ENCODE assay signal across 1 cellular context in the genomic region with DNA sequence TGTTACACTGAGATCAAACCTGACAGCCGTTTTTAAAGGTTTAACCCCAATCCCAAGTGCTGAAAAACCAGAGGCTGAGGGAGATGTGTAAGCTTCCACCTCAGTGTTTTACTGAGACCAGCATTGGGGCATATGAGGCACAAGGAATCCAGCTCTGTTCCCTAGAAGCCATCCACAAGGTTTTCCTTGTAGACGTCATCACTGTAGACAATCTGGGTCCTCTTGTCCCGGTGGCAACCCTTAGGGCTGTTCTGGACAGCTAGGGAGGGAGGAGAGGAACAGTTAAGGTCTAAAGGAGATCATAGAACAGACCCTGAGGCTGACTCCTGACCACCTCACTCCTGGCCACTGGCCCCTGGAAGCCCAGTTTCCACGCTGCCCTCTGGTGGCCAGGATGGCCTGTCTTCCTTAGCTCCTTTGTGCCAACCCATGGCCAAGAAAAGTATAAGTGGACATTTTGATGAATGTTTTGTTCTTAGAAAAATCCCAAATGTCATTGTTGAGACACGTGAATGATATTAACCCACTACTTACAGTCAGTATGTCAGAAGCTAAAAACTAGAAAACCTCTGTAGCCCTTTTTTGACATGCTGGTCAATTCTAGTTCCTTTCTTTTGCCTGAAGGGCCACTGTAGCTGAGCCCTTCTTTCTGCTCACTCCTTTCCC.
TF ChIP-seq lines count a peak whose summit lies in the region.

No MANE protein-coding gene starts in this region.

TF ChIP-seq in K562, 482 proteins besides CTCF, POLR2A, EP300 and RAD21:
- TF ChIP-seq BRCA1 (IDR thresholded peaks at IDR 0.05): no peak
- no peak for TF ChIP-seq BRCA1 (CRISPR knock-in tag; IDR thresholded peaks at IDR 0.05)
- TF ChIP-seq, protein P1, sequence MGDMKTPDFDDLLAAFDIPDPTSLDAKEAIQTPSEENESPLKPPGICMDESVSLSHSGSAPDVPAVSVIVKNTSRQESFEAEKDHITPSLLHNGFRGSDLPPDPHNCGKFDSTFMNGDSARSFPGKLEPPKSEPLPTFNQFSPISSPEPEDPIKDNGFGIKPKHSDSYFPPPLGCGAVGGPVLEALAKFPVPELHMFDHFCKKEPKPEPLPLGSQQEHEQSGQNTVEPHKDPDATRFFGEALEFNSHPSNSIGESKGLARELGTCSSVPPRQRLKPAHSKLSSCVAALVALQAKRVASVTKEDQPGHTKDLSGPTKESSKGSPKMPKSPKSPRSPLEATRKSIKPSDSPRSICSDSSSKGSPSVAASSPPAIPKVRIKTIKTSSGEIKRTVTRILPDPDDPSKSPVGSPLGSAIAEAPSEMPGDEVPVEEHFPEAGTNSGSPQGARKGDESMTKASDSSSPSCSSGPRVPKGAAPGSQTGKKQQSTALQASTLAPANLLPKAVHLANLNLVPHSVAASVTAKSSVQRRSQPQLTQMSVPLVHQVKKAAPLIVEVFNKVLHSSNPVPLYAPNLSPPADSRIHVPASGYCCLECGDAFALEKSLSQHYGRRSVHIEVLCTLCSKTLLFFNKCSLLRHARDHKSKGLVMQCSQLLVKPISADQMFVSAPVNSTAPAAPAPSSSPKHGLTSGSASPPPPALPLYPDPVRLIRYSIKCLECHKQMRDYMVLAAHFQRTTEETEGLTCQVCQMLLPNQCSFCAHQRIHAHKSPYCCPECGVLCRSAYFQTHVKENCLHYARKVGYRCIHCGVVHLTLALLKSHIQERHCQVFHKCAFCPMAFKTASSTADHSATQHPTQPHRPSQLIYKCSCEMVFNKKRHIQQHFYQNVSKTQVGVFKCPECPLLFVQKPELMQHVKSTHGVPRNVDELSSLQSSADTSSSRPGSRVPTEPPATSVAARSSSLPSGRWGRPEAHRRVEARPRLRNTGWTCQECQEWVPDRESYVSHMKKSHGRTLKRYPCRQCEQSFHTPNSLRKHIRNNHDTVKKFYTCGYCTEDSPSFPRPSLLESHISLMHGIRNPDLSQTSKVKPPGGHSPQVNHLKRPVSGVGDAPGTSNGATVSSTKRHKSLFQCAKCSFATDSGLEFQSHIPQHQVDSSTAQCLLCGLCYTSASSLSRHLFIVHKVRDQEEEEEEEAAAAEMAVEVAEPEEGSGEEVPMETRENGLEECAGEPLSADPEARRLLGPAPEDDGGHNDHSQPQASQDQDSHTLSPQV (IDR thresholded peaks at IDR 0.05): 0 out of 2 replicates have a peak, but pooled peaks have one; percentile 18
- 0 out of 2 replicates have a peak, but pooled peaks have one; percentile 21 for TF ChIP-seq ELF4 (CRISPR knock-in tag; IDR thresholded peaks at IDR 0.05)
- TF ChIP-seq MAFK (IDR thresholded peaks at IDR 0.05; ENCODE audit: low read length): peak; percentile 4; the same call in 1 of the 2 replicates
- no peak for TF ChIP-seq PTTG1 (tag; IDR thresholded peaks at IDR 0.05; ENCODE audit: low read depth)
- 0 out of 2 replicates have a peak, but pooled peaks have one; percentile 43 for TF ChIP-seq RUNX1 (IDR thresholded peaks at IDR 0.05; ENCODE audit: low read depth)
- no peak for TF ChIP-seq ZNF316 (IDR thresholded peaks at IDR 0.05)
- 0 out of 2 replicates have a peak, but pooled peaks have one; percentile 37 for TF ChIP-seq HCFC1 (IDR thresholded peaks at IDR 0.05; ENCODE audit: low read depth, low read length)
- TF ChIP-seq SOX6 (IDR thresholded peaks at IDR 0.05): no peak
- TF ChIP-seq BCL6 (CRISPR knock-in tag; IDR thresholded peaks at IDR 0.05): no peak
- no peak for TF ChIP-seq TFE3 (CRISPR knock-in tag; IDR thresholded peaks at IDR 0.05)
- peak in 1 of 2 experiments; percentile 15; a peak in 1 of 4 replicates for TF ChIP-seq MNT (conservative IDR thresholded peaks at IDR 0.05)
- TF ChIP-seq KLF16 (IDR thresholded peaks at IDR 0.05): peak; percentile 51
- TF ChIP-seq, protein P2, sequence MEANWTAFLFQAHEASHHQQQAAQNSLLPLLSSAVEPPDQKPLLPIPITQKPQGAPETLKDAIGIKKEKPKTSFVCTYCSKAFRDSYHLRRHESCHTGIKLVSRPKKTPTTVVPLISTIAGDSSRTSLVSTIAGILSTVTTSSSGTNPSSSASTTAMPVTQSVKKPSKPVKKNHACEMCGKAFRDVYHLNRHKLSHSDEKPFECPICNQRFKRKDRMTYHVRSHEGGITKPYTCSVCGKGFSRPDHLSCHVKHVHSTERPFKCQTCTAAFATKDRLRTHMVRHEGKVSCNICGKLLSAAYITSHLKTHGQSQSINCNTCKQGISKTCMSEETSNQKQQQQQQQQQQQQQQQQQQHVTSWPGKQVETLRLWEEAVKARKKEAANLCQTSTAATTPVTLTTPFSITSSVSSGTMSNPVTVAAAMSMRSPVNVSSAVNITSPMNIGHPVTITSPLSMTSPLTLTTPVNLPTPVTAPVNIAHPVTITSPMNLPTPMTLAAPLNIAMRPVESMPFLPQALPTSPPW (CRISPR knock-in tag; IDR thresholded peaks at IDR 0.05): peak; percentile 44; the same call in 1 of the 2 replicates
- TF ChIP-seq PBX2 (CRISPR knock-in tag; IDR thresholded peaks at IDR 0.05; ENCODE audit: low read depth): no peak
- TF ChIP-seq PBX2 (tag; conservative IDR thresholded peaks at IDR 0.05; ENCODE audit: low read depth): peak; percentile 73
- TF ChIP-seq IRF2 (CRISPR knock-in tag; IDR thresholded peaks at IDR 0.05): no peak
- peak; percentile 40; the same call in 1 of the 2 replicates for TF ChIP-seq DEAF1 (CRISPR knock-in tag; IDR thresholded peaks at IDR 0.05)
- peak; percentile 48 for TF ChIP-seq RB1 (IDR thresholded peaks at IDR 0.05; ENCODE audit: low read depth)
- TF ChIP-seq CTCFL (IDR thresholded peaks at IDR 0.05; ENCODE audit: borderline replicate concordance, insufficient read depth, low read depth, low read length, poor library complexity, severe bottlenecking): peak; percentile 64
- no peak for TF ChIP-seq RCOR1 (IDR thresholded peaks at IDR 0.05; ENCODE audit: borderline replicate concordance in 1 of 2, low read depth in 2 of 2, low read length in 2 of 2)
- TF ChIP-seq NONO (IDR thresholded peaks at IDR 0.05; ENCODE audit: low read depth in 2 of 2, low read length in 1 of 2): 0 out of 4 replicates have a peak, but pooled peaks of 1 of the 2 experiments have one; percentile 29
- no peak for TF ChIP-seq YBX1 (IDR thresholded peaks at IDR 0.05)
- 0 out of 2 replicates have a peak, but pooled peaks have one; percentile 13 for TF ChIP-seq CTBP1 (IDR thresholded peaks at IDR 0.05; ENCODE audit: borderline replicate concordance)
- TF ChIP-seq SMC3 (conservative IDR thresholded peaks at IDR 0.05; ENCODE audit: insufficient read depth, low read depth, low read length): peak; percentile 68
- 0 out of 2 replicates have a peak, but pooled peaks have one; percentile 35 for TF ChIP-seq BHLHE40 (IDR thresholded peaks at IDR 0.05; ENCODE audit: low read length)
- 0 out of 2 replicates have a peak, but pooled peaks have one; percentile 19 for TF ChIP-seq JUND (IDR thresholded peaks at IDR 0.05; ENCODE audit: borderline replicate concordance, low read depth, low read length)
- TF ChIP-seq JUND (tag; IDR thresholded peaks at IDR 0.05; ENCODE audit: borderline replicate concordance, low read depth, low read length): no peak
- TF ChIP-seq MEIS2 (IDR thresholded peaks at IDR 0.05; ENCODE audit: partially characterized antibody): peak; percentile 77
- TF ChIP-seq SREBF1 (IDR thresholded peaks at IDR 0.05; ENCODE audit: borderline replicate concordance, low read depth, low read length): 0 out of 2 replicates have a peak, but pooled peaks have one; percentile 18
- peak in 1 of 2 experiments; percentile 59; a peak in 2 of 4 replicates for TF ChIP-seq MAZ (CRISPR knock-in tag; conservative IDR thresholded peaks at IDR 0.05 in 1 of 2, IDR thresholded peaks at IDR 0.05 in 1 of 2)
